ENCODE assay signal across 19 cellular contexts in genomic region chr3:193874512-193874911, GRCh38.
DNase-seq lines count a peak whose midpoint lies in the region; ATAC-seq, FAIRE-seq and TF ChIP-seq lines count a peak whose summit lies in the region.
"Had no signal": no experiment of that assay in that cellular context is flagged by ENCODE, and none has a peak within 500 bp of the region (broad histone marks: within the 10 kb centered on the region; RNA-seq: fewer than 3 reads in every experiment).

No MANE protein-coding gene starts in this region.

- H3K9ac ChIP-seq in HepG2 (ENCODE audit: insufficient read depth, low read depth, low read length) = no peak overlapping the region
- no peak overlapping the region for H3K9ac ChIP-seq in H1 (replicated peaks in 1 of 4; ENCODE audit: extremely low read depth in 1 of 4, low read depth in 3 of 4, low read length in 3 of 4)
- H3K9ac ChIP-seq in keratinocyte (ENCODE audit: control insufficient read depth, extremely low read depth, insufficient read depth, low read length) = no peak overlapping the region

- intact Hi-C loops in HepG2 (cut with micrococcal nuclease; ENCODE audit: unreplicated experiment) = no loop called here
- intact Hi-C loops in right lobe of liver (cut with DNase I) = no loop called here
- intact Hi-C loops in spleen (cut with DNase I; ENCODE audit: low total_unique reads) = no loop called here

- no TSS peak for BruUV-seq in HepG2 (replicated peaks; lab: Mats Ljungman, UMichigan)

- CTCF ChIA-PET in HepG2 (lab: Yijun Ruan, JAX; ENCODE audit: low intra/inter-chr PET ratio, low total read pairs) (no interaction called here), H1 (lab: Charles Lee; ENCODE audit: partially characterized antibody) (interaction anchor here (1.4 kb wide), 1 partner anchor 94 kb away, joined by 4 read pairs; no protein-coding TSS in a partner anchor)

- H4K5ac ChIP-seq in H1 (ENCODE audit: insufficient read length, low read depth, low read length) = no peak overlapping the region

- H3K14ac ChIP-seq in H1 (ENCODE audit: insufficient read length) = no peak overlapping the region

- in situ Hi-C loops in HepG2 (cut with HindIII; ENCODE audit: extremely low pct_ligation_motif_present, low pct_unique_long_range_greater_than_20kb) = no loop called here

- no peak for TF ChIP-seq CTCF in HepG2 (CRISPR knock-in tag; IDR thresholded peaks at IDR 0.05)
- TF ChIP-seq CTCF in right lobe of liver (IDR thresholded peaks at IDR 0.05) = no peak
- no peak for TF ChIP-seq CTCF in H1 (IDR thresholded peaks at IDR 0.05; ENCODE audit: control extremely low read depth in 1 of 3, insufficient read depth in 1 of 3, low read depth in 1 of 3, low read length in 3 of 3)
- TF ChIP-seq CTCF in keratinocyte (optimal IDR thresholded peaks at IDR 0.05 in 1 of 3, IDR thresholded peaks at IDR 0.05 in 1 of 3, conservative IDR thresholded peaks at IDR 0.05 in 1 of 3; ENCODE audit: extremely low read depth in 1 of 3, insufficient read depth in 2 of 3, low read length in 3 of 3) = no peak
- TF ChIP-seq CTCF in Peyer's patch (IDR thresholded peaks at IDR 0.05) = no peak
- no peak for TF ChIP-seq CTCF in spleen (IDR thresholded peaks at IDR 0.05 in 8 of 11, conservative IDR thresholded peaks at IDR 0.05 in 3 of 11)

- FAIRE-seq in HepG2 (lab: Jason Lieb, UNC) (no peak), H1 (lab: Jason Lieb, UNC) (no peak), keratinocyte (lab: Jason Lieb, UNC) (peak; percentile 9)
- FAIRE-seq: A204.1, GM18507 had no signal

- H4K20me1 ChIP-seq in HepG2 (ENCODE audit: insufficient read depth, low read length) = no peaks in the 10 kb centered on the region
- no peaks in the 10 kb centered on the region for H4K20me1 ChIP-seq in H1 (replicated peaks in 1 of 2; ENCODE audit: control insufficient read depth in 1 of 2, insufficient read depth in 2 of 2, low read length in 2 of 2)
- no peaks in the 10 kb centered on the region for H4K20me1 ChIP-seq in keratinocyte (ENCODE audit: control insufficient read depth, extremely low read depth, insufficient read depth, low read length)

- H2AFZ ChIP-seq in HepG2 (ENCODE audit: low read length) (no peak overlapping the region), H1 (ENCODE audit: low read length) (no peak overlapping the region), keratinocyte (ENCODE audit: control insufficient read depth, low read length) (no peak overlapping the region)

- H3K27me3 ChIP-seq in HepG2 (ENCODE audit: control insufficient read depth in 1 of 2, insufficient read depth in 2 of 2, low read length in 2 of 2) = no peaks in the 10 kb centered on the region; a peak in 3 of 5 replicates
- no peaks in the 10 kb centered on the region for H3K27me3 ChIP-seq in right lobe of liver
- peaks cover 0 to 17% (median 9%) of the 10 kb centered on the region in 4 experiments; a peak in 6 of 7 replicates for H3K27me3 ChIP-seq in H1 (replicated peaks in 1 of 4; ENCODE audit: control insufficient read depth in 3 of 4, extremely low read depth in 1 of 4, insufficient read depth in 3 of 4, low read length in 3 of 4)
- no peaks in the 10 kb centered on the region for H3K27me3 ChIP-seq in keratinocyte (ENCODE audit: control insufficient read depth, extremely low read depth, insufficient read depth, low read length)
- H3K27me3 ChIP-seq in Peyer's patch = no peaks in the 10 kb centered on the region
- H3K27me3 ChIP-seq in spleen (replicated peaks in 1 of 7) = peaks cover 0 to 9% (median 0%) of the 10 kb centered on the region in 7 donors
- H3K27me3 ChIP-seq: BE2C had no signal

- H2BK20ac ChIP-seq in H1 (ENCODE audit: low read length) = peak overlapping the region; percentile 43; the same call in 1 of the 2 replicates

- H3K79me2 ChIP-seq in HepG2 (ENCODE audit: insufficient read depth, low read length) = no peaks in the 10 kb centered on the region
- no peaks in the 10 kb centered on the region for H3K79me2 ChIP-seq in H1 (ENCODE audit: control insufficient read depth in 1 of 2, insufficient read depth in 2 of 2, low read length in 2 of 2)
- no peaks in the 10 kb centered on the region for H3K79me2 ChIP-seq in keratinocyte (ENCODE audit: control insufficient read depth, insufficient read depth, low read length)

- H2BK120ac ChIP-seq in H1 (replicated peaks; ENCODE audit: low read depth, low read length) = no peak overlapping the region

- H3K9me1 ChIP-seq in keratinocyte (ENCODE audit: control insufficient read depth, extremely low read depth, insufficient read depth, low read length) = no peaks in the 10 kb centered on the region

- no peak overlapping the region for H3K56ac ChIP-seq in H1 (replicated peaks; ENCODE audit: insufficient read length, low read depth, low read length)

- H3K23me2 ChIP-seq in H1 (ENCODE audit: low read depth, low read length) = no peaks in the 10 kb centered on the region

- POLR2A ChIA-PET in HepG2 (lab: Yijun Ruan, JAX) = no interaction called here
- POLR2A ChIA-PET in H1 (lab: Charles Lee; ENCODE audit: partially characterized antibody) = no interaction called here

- TF ChIP-seq RAD21 in HepG2 (CRISPR knock-in tag; IDR thresholded peaks at IDR 0.05) (no peak), H1 (IDR thresholded peaks at IDR 0.05 in 1 of 2, conservative IDR thresholded peaks at IDR 0.05 in 1 of 2; ENCODE audit: low read depth in 2 of 2, low read length in 2 of 2) (no peak)

- no peak for ATAC-seq in HepG2
- ATAC-seq in right lobe of liver = no peak
- no peak for ATAC-seq in GM21447 (IDR thresholded peaks at IDR 0.05; ENCODE audit: unreplicated experiment)

- H3K9me3 ChIP-seq in HepG2 (ENCODE audit: low read length) = no peaks in the 10 kb centered on the region
- no peaks in the 10 kb centered on the region for H3K9me3 ChIP-seq in right lobe of liver
- H3K9me3 ChIP-seq in H1 (ENCODE audit: insufficient read depth in 2 of 2, low read depth in 1 of 2, low read length in 1 of 2) = no peaks in the 10 kb centered on the region
- no peaks in the 10 kb centered on the region for H3K9me3 ChIP-seq in keratinocyte (ENCODE audit: control insufficient read depth, low read depth, low read length)
- H3K9me3 ChIP-seq in Peyer's patch = no peaks in the 10 kb centered on the region
- H3K9me3 ChIP-seq in spleen = no peaks in the 10 kb centered on the region
- H3K9me3 ChIP-seq: BE2C had no signal

- 0 out of 2 replicates have a peak overlapping the region, but pooled peaks have one; percentile 70 for H2AK5ac ChIP-seq in H1 (ENCODE audit: low read depth, low read length)

- H2BK5ac ChIP-seq in H1 (ENCODE audit: low read depth, low read length) = peak overlapping the region; percentile 5; the same call in 1 of the 2 replicates

- TF ChIP-seq POLR2A in HepG2 (IDR thresholded peaks at IDR 0.05; ENCODE audit: insufficient read depth in 1 of 2, low read depth in 2 of 2, low read length in 2 of 2) = no peak
- no peak for TF ChIP-seq POLR2A in right lobe of liver (IDR thresholded peaks at IDR 0.05)
- TF ChIP-seq POLR2A in H1 (IDR thresholded peaks at IDR 0.05; ENCODE audit: control extremely low read depth in 1 of 2, low read depth in 2 of 2, low read length in 2 of 2) = no peak
- TF ChIP-seq POLR2A in Peyer's patch (IDR thresholded peaks at IDR 0.05) = no peak
- TF ChIP-seq POLR2A in spleen (IDR thresholded peaks at IDR 0.05) = no peak

- no peak overlapping the region for H4K8ac ChIP-seq in H1 (ENCODE audit: extremely low read depth, insufficient read depth, low read length)

- dilution Hi-C loops in keratinocyte (cut with MboI; ENCODE audit: extremely low pct_ligation_motif_present, low sequenced_read_pairs) = no loop called here

- TF ChIP-seq EP300 in HepG2 (IDR thresholded peaks at IDR 0.05; ENCODE audit: low read depth in 2 of 2, low read length in 2 of 2) (no peak), HepG2 (CRISPR knock-in tag; IDR thresholded peaks at IDR 0.05; ENCODE audit: borderline replicate concordance) (no peak), H1 (IDR thresholded peaks at IDR 0.05; ENCODE audit: borderline replicate concordance in 1 of 2, low read depth in 2 of 2, low read length in 2 of 2) (no peak)

- H3K4me1 ChIP-seq in HepG2 (ENCODE audit: insufficient read depth, low read length) (peaks cover 43% of the 10 kb centered on the region), right lobe of liver (no peaks in the 10 kb centered on the region), H1 (replicated peaks in 1 of 4; ENCODE audit: control insufficient read depth in 3 of 4, insufficient read depth in 4 of 4, low read length in 3 of 4) (peaks cover 3 to 19% (median 6%) of the 10 kb centered on the region in 4 experiments; a peak in 6 of 7 replicates), keratinocyte (ENCODE audit: control insufficient read depth, extremely low read depth, insufficient read depth, low read length) (peaks cover 49% of the 10 kb centered on the region), Peyer's patch (peaks cover 0 to 20% (median 3%) of the 10 kb centered on the region in 4 donors), spleen (peaks cover 0 to 19% (median 11%) of the 10 kb centered on the region in 6 donors)
- H3K4me1 ChIP-seq: BE2C had no signal

- no peak overlapping the region for H3K4me2 ChIP-seq in HepG2 (ENCODE audit: low read depth, low read length)
- no peak overlapping the region for H3K4me2 ChIP-seq in H1 (ENCODE audit: insufficient read depth in 1 of 2, low read depth in 2 of 2, low read length in 2 of 2)
- H3K4me2 ChIP-seq in keratinocyte (ENCODE audit: control insufficient read depth, extremely low read depth, insufficient read depth, low read depth, low read length) = no peak overlapping the region

- no peak overlapping the region for H3K23ac ChIP-seq in H1 (ENCODE audit: insufficient read length)

- H2BK12ac ChIP-seq in H1 (ENCODE audit: low read depth, low read length) = no peak overlapping the region; the same call in 1 of the 2 replicates

- H3K4me3 ChIP-seq in HepG2 (replicated peaks in 1 of 3; ENCODE audit: insufficient read depth in 1 of 3, low read depth in 2 of 3, low read length in 3 of 3) (no peak overlapping the region), right lobe of liver (no peak overlapping the region), H1 (ENCODE audit: extremely low read depth in 1 of 4, insufficient read depth in 2 of 4, low read depth in 3 of 4, low read length in 4 of 4) (no peak overlapping the region), keratinocyte (ENCODE audit: control insufficient read depth in 2 of 3, extremely low read depth in 1 of 3, insufficient read depth in 2 of 3, low read depth in 1 of 3, low read length in 3 of 3) (no peak overlapping the region), Peyer's patch (no peak overlapping the region), spleen (no peak overlapping the region)
- H3K4me3 ChIP-seq: SK-N-MC had no signal

- DNase-seq in HepG2 (ENCODE audit: low spot score) = no peak
- DNase-seq in right lobe of liver = no peak
- DNase-seq in H1 (ENCODE audit: low read depth in 1 of 2, low spot score in 2 of 2) = no peak
- no peak for DNase-seq in keratinocyte (ENCODE audit: low read depth, low spot score)
- no peak for DNase-seq in Peyer's patch
- no peak for DNase-seq in spleen
- DNase-seq in OCI-M2 (lab: John Stamatoyannopoulos, UW; ENCODE audit: unreplicated experiment) = no peak
- DNase-seq: BE2C; CD4-positive, CD25-positive, alpha-beta regulatory T cell; COR-L47; GDM1; Karpas-422; MM.1S; NCI-H1105; SHP77 had no signal

- no peak overlapping the region for H3K4ac ChIP-seq in H1 (replicated peaks; ENCODE audit: insufficient read length, low read depth, low read length)

- WGBS in HepG2 (ENCODE audit: low lambda C conversion rate) = 48% methylated on average over 7 of the region's 7 CpGs
- WGBS in right lobe of liver (ENCODE audit: insufficient coverage, low coverage, low lambda C conversion rate, missing lambda C conversion rate) = 50% methylated on average over 7 of the region's 7 CpGs
- 67% methylated on average over 7 of the region's 7 CpGs; no CpG with 5 or more reads in 1 of the 2 experiments for WGBS in H1 (ENCODE audit: extremely low coverage in 1 of 2, insufficient coverage in 1 of 2, insufficient read length in 1 of 2, insufficient replicate concordance in 2 of 2, low coverage in 1 of 2, low lambda C conversion rate in 2 of 2, missing lambda C conversion rate in 1 of 2), 2 experiments
- 74 to 84% (median 82%) methylated on average over 7 of the region's 7 CpGs for WGBS in spleen, 5 donors

- peak overlapping the region; percentile 90; the same call in 1 of the 2 replicates for H2BK15ac ChIP-seq in H1 (ENCODE audit: low read length)

- H4K91ac ChIP-seq in H1 (replicated peaks; ENCODE audit: insufficient read length, low read length) = peak overlapping the region; percentile 0

- no peak overlapping the region for H3K27ac ChIP-seq in HepG2 (ENCODE audit: extremely low read length, insufficient read depth, low read length)
- H3K27ac ChIP-seq in right lobe of liver = no peak overlapping the region
- no peak overlapping the region for H3K27ac ChIP-seq in H1 (ENCODE audit: low read depth, low read length)
- no peak overlapping the region for H3K27ac ChIP-seq in keratinocyte (ENCODE audit: control insufficient read depth, insufficient read depth, low read length)
- no peak overlapping the region for H3K27ac ChIP-seq in Peyer's patch
- no peak overlapping the region for H3K27ac ChIP-seq in spleen
- H3K27ac ChIP-seq: SK-N-MC had no signal

- H3K18ac ChIP-seq in H1 (ENCODE audit: extremely low read depth, low read length) = peak overlapping the region; percentile 51; the same call in 1 of the 2 replicates

- H3K36me3 ChIP-seq in HepG2 (replicated peaks in 1 of 2; ENCODE audit: control insufficient read depth in 1 of 2, insufficient read depth in 2 of 2, low read length in 2 of 2) (no peaks in the 10 kb centered on the region), right lobe of liver (no peaks in the 10 kb centered on the region), H1 (ENCODE audit: control insufficient read depth in 2 of 4, insufficient read depth in 4 of 4, low read length in 3 of 4) (no peaks in the 10 kb centered on the region), keratinocyte (ENCODE audit: control insufficient read depth in 2 of 2, extremely low read depth in 1 of 2, insufficient read depth in 2 of 2, low read length in 2 of 2) (no peaks in the 10 kb centered on the region), Peyer's patch (no peaks in the 10 kb centered on the region), spleen (no peaks in the 10 kb centered on the region)
- H3K36me3 ChIP-seq: BE2C had no signal

- H3K79me1 ChIP-seq in H1 (ENCODE audit: low read depth, low read length) = no peaks in the 10 kb centered on the region

Comparison
In these comparisons a context has a peak if more than half of its experiments do, and no peak if none do; other contexts are left out.
1. Of the 41 proteins assayed by ChIP-seq in both HepG2 and H1: peak only in HepG2: CEBPB; only in H1: none; in both: none; in neither: 40.